In genomic region chr6:141140905-141141304, GRCh38 we compare ENCODE assay signal across 21 cellular contexts.
DNase-seq lines count a peak whose midpoint lies in the region; ATAC-seq, FAIRE-seq and TF ChIP-seq lines count a peak whose summit lies in the region.
"Had no signal": no experiment of that assay in that cellular context is flagged by ENCODE, and none has a peak within 500 bp of the region (broad histone marks: within the 10 kb centered on the region; RNA-seq: fewer than 3 reads in every experiment).

No MANE protein-coding gene starts in this region.

- DNase-seq in GM12891 (ENCODE audit: insufficient read length, low spot score): no peak
- DNase-seq in glomerular visceral epithelial cell (ENCODE audit: extremely low spot score): no peak
- DNase-seq in aorta: no peak
- no peak for DNase-seq in GM13976 (ENCODE audit: low spot score)
- DNase-seq in stimulated activated CD4-positive, alpha-beta T cell treated with anti-CD3 and anti-CD28 coated beads, Interleukin-12 subunit alpha, Interleukin-12 subunit beta, amount 100 ng/mL, for 4 hours: no peak
- DNase-seq: 8988T; CD8-positive, alpha-beta memory T cell; GF-D8; HFFc6; Karpas-422; NCI-H1417; NCI-H1930; NCI-H2171; NCI-H510A treated with DMSO at 0.1 percent for 48 hours; SIG-M5; SW 1271 had no signal

- intact Hi-C loops in aorta (cut with DNase I): no loop called here

- peak; percentile 60 for ATAC-seq in GM21515 (IDR thresholded peaks at IDR 0.05; ENCODE audit: unreplicated experiment)
- peak; percentile 65 for ATAC-seq in HG03280 (IDR thresholded peaks at IDR 0.05; ENCODE audit: unreplicated experiment)
- ATAC-seq in aorta (ENCODE audit: low FRiP score): no peak
- ATAC-seq: GM23338 had no signal

- H3K27me3 ChIP-seq in aorta (ENCODE audit: control insufficient read depth in 1 of 2, insufficient read depth in 2 of 2, low read length in 1 of 2): no peaks in the 10 kb centered on the region
- H3K27me3 ChIP-seq: BLaER1 had no signal

- FAIRE-seq in GM12891 (lab: Jason Lieb, UNC) (no peak), TTC549 (lab: Jason Lieb, UNC) (peak; percentile 28)

- no peaks in the 10 kb centered on the region for H3K36me3 ChIP-seq in aorta (ENCODE audit: control insufficient read depth in 1 of 2, insufficient read depth in 2 of 2, low read length in 1 of 2)
- H3K36me3 ChIP-seq: BLaER1 had no signal

- no peak overlapping the region for H3K27ac ChIP-seq in aorta (ENCODE audit: low read depth in 1 of 2, low read length in 2 of 2)
- H3K27ac ChIP-seq: BLaER1 had no signal

- no peak for TF ChIP-seq POLR2A in GM12891 (IDR thresholded peaks at IDR 0.05; ENCODE audit: low read depth, low read length)

- no peak for TF ChIP-seq CTCF in GM13976 (IDR thresholded peaks at IDR 0.05; ENCODE audit: borderline replicate concordance, control extremely low read depth, extremely low read depth, insufficient read depth, missing control alignments)

- no peaks in the 10 kb centered on the region for H3K4me1 ChIP-seq in aorta (ENCODE audit: control insufficient read depth in 1 of 2, insufficient read depth in 2 of 2, low read length in 2 of 2)
- H3K4me1 ChIP-seq: BLaER1 had no signal

- no peaks in the 10 kb centered on the region for H3K9me3 ChIP-seq in aorta (ENCODE audit: control insufficient read depth, low read length)
- H3K9me3 ChIP-seq: BLaER1 had no signal

- in situ Hi-C loops in GM13976 (cut with MboI; ENCODE audit: low sequenced_read_pairs, unreplicated experiment): no loop called here

- H3K4me3 ChIP-seq in aorta (ENCODE audit: low read length in 2 of 2): no peak overlapping the region
- H3K4me3 ChIP-seq: BLaER1, GM23338 had no signal

TF ChIP-seq in GM12891, 5 proteins besides CTCF, POLR2A, EP300 and RAD21:
- TF ChIP-seq POU2F2 (IDR thresholded peaks at IDR 0.05; ENCODE audit: low read depth, low read length): no peak
- TF ChIP-seq PAX5 (IDR thresholded peaks at IDR 0.05; ENCODE audit: insufficient read depth, low read length, severe bottlenecking): no peak
- 0 out of 2 replicates have a peak, but pooled peaks have one; percentile 24 for TF ChIP-seq SPI1 (IDR thresholded peaks at IDR 0.05; ENCODE audit: low read depth, low read length)
